23 cellular contexts compared by ENCODE assay signal in genomic region chr4:183540498-183540953, GRCh38. TPM values are rescaled to one million over a fixed set of nuclear protein-coding genes. Genes with fewer than 3 reads are reported as not detected.
A peak's percentile ranks its signal among the peaks of the same experiment; 100 is the strongest.
DNase-seq lines count a peak whose midpoint lies in the region; ATAC-seq, FAIRE-seq and TF ChIP-seq lines count a peak whose summit lies in the region.
"Had no signal": no experiment of that assay in that cellular context is flagged by ENCODE, and none has a peak within 500 bp of the region (broad histone marks: within the 10 kb centered on the region; RNA-seq: fewer than 3 reads in every experiment).

No MANE protein-coding gene starts in this region.

- H3K27me3 Mint-ChIP-seq in HFFc6 (ENCODE audit: insufficient read depth) (peaks cover 28% of the 10 kb centered on the region), progenitor cell of endocrine pancreas (peaks cover 5% of the 10 kb centered on the region)

- H3K27ac ChIP-seq in coronary artery, result no peak overlapping the region
- no peak overlapping the region for H3K27ac ChIP-seq in keratinocyte (ENCODE audit: control insufficient read depth, insufficient read depth, low read length)
- H3K27ac ChIP-seq: KMS-11, uterus had no signal

- no peaks in the 10 kb centered on the region for H3K9me3 ChIP-seq in keratinocyte (ENCODE audit: control insufficient read depth, low read depth, low read length)
- H3K9me3 ChIP-seq: uterus had no signal

- H3K4me1 ChIP-seq in keratinocyte (ENCODE audit: control insufficient read depth, extremely low read depth, insufficient read depth, low read length), result peaks cover 12% of the 10 kb centered on the region
- H3K4me1 ChIP-seq: uterus had no signal

- peak overlapping the region; percentile 86 for H3K4me2 ChIP-seq in keratinocyte (ENCODE audit: control insufficient read depth, extremely low read depth, insufficient read depth, low read depth, low read length)
- H3K4me2 ChIP-seq: KMS-11 had no signal

- H3K4me1 Mint-ChIP-seq in HFFc6 (ENCODE audit: low read depth) (peaks cover 14% of the 10 kb centered on the region), progenitor cell of endocrine pancreas (ENCODE audit: low read depth) (peaks cover 17% of the 10 kb centered on the region)

- H3K9ac ChIP-seq in keratinocyte (ENCODE audit: control insufficient read depth, extremely low read depth, insufficient read depth, low read length), result no peak overlapping the region
- H3K9ac ChIP-seq: KMS-11 had no signal

- H3K27me3 ChIP-seq in keratinocyte (ENCODE audit: control insufficient read depth, extremely low read depth, insufficient read depth, low read length), result no peaks in the 10 kb centered on the region
- H3K27me3 ChIP-seq: uterus had no signal

- H3K4me3 Mint-ChIP-seq in HFFc6, result peak overlapping the region; percentile 38
- no peak overlapping the region for H3K4me3 Mint-ChIP-seq in progenitor cell of endocrine pancreas (ENCODE audit: low read depth)
- H3K4me3 Mint-ChIP-seq: WTC11 had no signal

- ATAC-seq in HG02763 (IDR thresholded peaks at IDR 0.05; ENCODE audit: unreplicated experiment), result no peak

- peak; percentile 59 for FAIRE-seq in keratinocyte (lab: Jason Lieb, UNC)
- FAIRE-seq: GM18507, islet of Langerhans had no signal

- H3K9me3 Mint-ChIP-seq in HFFc6, result peaks cover 16% of the 10 kb centered on the region
- H3K9me3 Mint-ChIP-seq in progenitor cell of endocrine pancreas (ENCODE audit: low read depth), result peaks cover 7% of the 10 kb centered on the region

- H3K36me3 ChIP-seq in keratinocyte (ENCODE audit: control insufficient read depth in 2 of 2, extremely low read depth in 1 of 2, insufficient read depth in 2 of 2, low read length in 2 of 2), result no peaks in the 10 kb centered on the region
- H3K36me3 ChIP-seq: uterus had no signal

- H3K4me3 ChIP-seq in coronary artery (peak overlapping the region; percentile 41), keratinocyte (ENCODE audit: control insufficient read depth in 2 of 3, extremely low read depth in 1 of 3, insufficient read depth in 2 of 3, low read depth in 1 of 3, low read length in 3 of 3) (peak overlapping the region in 2 of 3 experiments; percentile 42 to 51)
- H3K4me3 ChIP-seq: uterus had no signal

- no peak for DNase-seq in HFFc6
- DNase-seq in coronary artery (ENCODE audit: low spot score), result no peak
- no peak for DNase-seq in keratinocyte (ENCODE audit: low read depth, low spot score)
- DNase-seq in progenitor cell of endocrine pancreas (ENCODE audit: low spot score, unreplicated experiment), result no peak
- no peak for DNase-seq in NCI-H69 (lab: John Stamatoyannopoulos, UW)
- DNase-seq in NCI-H2081 (lab: John Stamatoyannopoulos, UW), result no peak
- no peak for DNase-seq in stimulated activated naive CD4-positive, alpha-beta T cell (lab: John Stamatoyannopoulos, UW)
- DNase-seq: activated CD4-positive, alpha-beta T cell treated with anti-CD3 and anti-CD28 coated beads, Interleukin-2, amount 50 U/mL, for 48 hours; activated effector memory CD4-positive, alpha-beta T cell treated with anti-CD3 and anti-CD28 coated beads, Interleukin-2, amount 50 U/mL, for 16 hours; dermis blood vessel endothelial cell; DMS153; H7; hippocampal formation; NCI-H1436 treated with DMSO at 0.1 percent for 48 hours; OCI-M1; Right ventricle myocardium superior; T1000; uterus had no signal

- no peaks in the 10 kb centered on the region for H3K9me1 ChIP-seq in keratinocyte (ENCODE audit: control insufficient read depth, extremely low read depth, insufficient read depth, low read length)

- no peaks in the 10 kb centered on the region for H4K20me1 ChIP-seq in keratinocyte (ENCODE audit: control insufficient read depth, extremely low read depth, insufficient read depth, low read length)

- H2AFZ ChIP-seq in keratinocyte (ENCODE audit: control insufficient read depth, low read length), result peak overlapping the region; percentile 93

- dilution Hi-C loops in keratinocyte (cut with MboI; ENCODE audit: extremely low pct_ligation_motif_present, low sequenced_read_pairs), result no loop called here

- no peaks in the 10 kb centered on the region for H3K79me2 ChIP-seq in keratinocyte (ENCODE audit: control insufficient read depth, insufficient read depth, low read length)

- H3K27ac Mint-ChIP-seq in HFFc6 (no peak overlapping the region), progenitor cell of endocrine pancreas (peak overlapping the region; percentile 67)
- H3K27ac Mint-ChIP-seq: WTC11 had no signal

- H3K36me3 Mint-ChIP-seq in HFFc6 (ENCODE audit: low read depth) (peaks cover 15% of the 10 kb centered on the region), progenitor cell of endocrine pancreas (ENCODE audit: insufficient read depth) (peaks cover 3% of the 10 kb centered on the region)

- TF ChIP-seq CTCF in HFFc6 (IDR thresholded peaks at IDR 0.05), result no peak
- no peak for TF ChIP-seq CTCF in coronary artery (IDR thresholded peaks at IDR 0.05)
- peak in 1 of 3 experiments; percentile 13 for TF ChIP-seq CTCF in keratinocyte (optimal IDR thresholded peaks at IDR 0.05 in 1 of 3, IDR thresholded peaks at IDR 0.05 in 1 of 3, conservative IDR thresholded peaks at IDR 0.05 in 1 of 3; ENCODE audit: extremely low read depth in 1 of 3, insufficient read depth in 2 of 3, low read length in 3 of 3)
- TF ChIP-seq CTCF in progenitor cell of endocrine pancreas (IDR thresholded peaks at IDR 0.05; ENCODE audit: unreplicated experiment), result no peak

RNA-seq across cellular contexts. Expression of gene ING2, which starts 35.7 kb away (rescaled TPM):
- 10 to 100 TPM; 11.0 to 15.8 (median 14.7) TPM for total RNA-seq in HFFc6 (2021; fragmentation: NEBNext Ultra II Directional; extraction: Animal tissue kit (Norgen Biotek cat#: 25700))
- 8.8 to 16.1 TPM (median 12.1 TPM) in 3 replicates for polyA plus RNA-seq in keratinocyte
- polyA plus RNA-seq in keratinocyte (2011; ENCODE audit: low read depth), result 16.9 TPM
- polyA plus RNA-seq in keratinocyte (2011; cell fraction: cytosol; rRNA removed), result 12.8 and 17.5 TPM in 2 replicates
- 7.0 and 9.0 TPM in 2 replicates for polyA plus RNA-seq in keratinocyte (2011; cell fraction: nucleus; rRNA removed)
- polyA plus RNA-seq in keratinocyte (2012; ENCODE audit: low replicate concordance), result 13.7 and 15.0 TPM in 2 replicates
- polyA minus RNA-seq in keratinocyte, result 0.92 to 2.4 TPM in 2 of 3 replicates, not detected in the other
- polyA minus RNA-seq in keratinocyte (2011; cell fraction: cytosol; rRNA and poly(A)+ RNA removed), result 4.6 TPM
- 0.53 and 2.1 TPM in 2 replicates for polyA minus RNA-seq in keratinocyte (2011; cell fraction: nucleus; rRNA and poly(A)+ RNA removed)
- 19.2 and 19.9 TPM in 2 replicates for total RNA-seq in progenitor cell of endocrine pancreas
